1 cellular context compared by ENCODE assay signal in genomic region chr13:98054301-98054700, GRCh38.
TF ChIP-seq lines count a peak whose summit lies in the region.

No MANE protein-coding gene starts in this region.

TF ChIP-seq in HepG2, 621 proteins besides CTCF, POLR2A, EP300 and RAD21 (continued from another document):
- TF ChIP-seq ZNF687 (CRISPR knock-in tag; IDR thresholded peaks at IDR 0.05) = peak; percentile 19; the same call in 1 of the 2 replicates
